Comparison of ENCODE assay signal across 22 cellular contexts in genomic region chr13:60061737-60062136, GRCh38.
"Had no signal": no experiment of that assay in that cellular context is flagged by ENCODE, and none has a peak within 500 bp of the region (broad histone marks: within the 10 kb centered on the region; RNA-seq: fewer than 3 reads in every experiment).

No MANE protein-coding gene starts in this region.

- H3K4me3 ChIP-seq: MG63 had no signal

- H3K27me3 ChIP-seq: MG63 had no signal

- H3K9me3 ChIP-seq: SK-N-SH had no signal

- DNase-seq: Karpas-422, KG1, MG63, NCI-H1092, NCI-H1105 treated with DMSO at 0.1 percent for 48 hours, NCI-H1417 treated with DMSO at 0.1 percent for 48 hours, NCI-H187, NCI-H2029, NCI-H2081 treated with DMSO at 0.1 percent for 48 hours, NCI-H2171, NCI-H226, NCI-H446, NCI-H510A, NCI-H524 treated with DMSO at 0.1 percent for 48 hours, NCI-H69, NCI-H774, Right ventricle myocardium superior, RPMI8226, SIG-M5, SK-N-SH had no signal

- ATAC-seq: HepG2 had no signal

- H3K9ac ChIP-seq: SK-N-SH had no signal

- FAIRE-seq: HepG2, RCC 7860 had no signal
